ENCODE assay signal across 25 cellular contexts in genomic region chr19:20858861-20859260, GRCh38.
"Had no signal": no experiment of that assay in that cellular context is flagged by ENCODE, and none has a peak within 500 bp of the region (broad histone marks: within the 10 kb centered on the region; RNA-seq: fewer than 3 reads in every experiment).

No MANE protein-coding gene starts in this region.

- H3K9me3 ChIP-seq: pancreas had no signal

- H3K27me3 ChIP-seq: esophagus squamous epithelium, gastroesophageal sphincter, pancreas had no signal

- DNase-seq: effector memory CD8-positive, alpha-beta T cell; esophagus squamous epithelium; foreskin fibroblast; glutamatergic neuron; immature natural killer cell; kidney; left cardiac atrium; left ventricle myocardium inferior; lower lobe of right lung; natural killer cell; nucleus accumbens; pancreas; right cardiac atrium; small intestine; stimulated activated CD4-positive, alpha-beta T cell treated with anti-CD3 and anti-CD28 coated beads, Interleukin-12 subunit alpha, Interleukin-12 subunit beta, amount 100 ng/mL, for 4 hours; stimulated activated CD4-positive, alpha-beta T cell treated with anti-CD3 and anti-CD28 coated beads, Interleukin-2, amount 100 ng/mL, for 48 hours; stimulated activated naive CD4-positive, alpha-beta T cell treated with Interleukin-2 at 50 U/mL for 16 hours; trophoblast cell had no signal

- H3K36me3 ChIP-seq: esophagus squamous epithelium, gastroesophageal sphincter, left ventricle myocardium inferior, lower lobe of right lung, pancreas had no signal

- H3K27ac Mint-ChIP-seq: dendritic cell treated with granulocyte-macrophage colony-stimulating factor and Interleukin-4, amounts not matched to agents 40 ng/mL and 50 ng/mL, for 4 days; effector memory CD8-positive, alpha-beta T cell; immature natural killer cell; memory B cell; mesothelial cell of epicardium; natural killer cell; progenitor cell of endocrine pancreas had no signal

- H3K27ac ChIP-seq: esophagus squamous epithelium, gastroesophageal sphincter, left ventricle myocardium inferior, lower lobe of right lung, pancreas had no signal

- H3K4me1 ChIP-seq: esophagus squamous epithelium, gastroesophageal sphincter, left ventricle myocardium inferior, lower lobe of right lung, pancreas had no signal

- ATAC-seq: effector memory CD8-positive, alpha-beta T cell; gastroesophageal sphincter; left cardiac atrium; lower lobe of right lung; natural killer cell; pancreas; right cardiac atrium had no signal

- H3K27me3 Mint-ChIP-seq: dendritic cell treated with granulocyte-macrophage colony-stimulating factor and Interleukin-4, amounts not matched to agents 40 ng/mL and 50 ng/mL, for 4 days; effector memory CD8-positive, alpha-beta T cell; memory B cell; progenitor cell of endocrine pancreas had no signal

- H3K4me1 Mint-ChIP-seq: immature natural killer cell, memory B cell, mesothelial cell of epicardium, natural killer cell, neural crest cell had no signal

- H3K4me3 Mint-ChIP-seq: dendritic cell treated with granulocyte-macrophage colony-stimulating factor and Interleukin-4, amounts not matched to agents 40 ng/mL and 50 ng/mL, for 4 days; effector memory CD8-positive, alpha-beta T cell; immature natural killer cell; memory B cell; mesothelial cell of epicardium; natural killer cell; neural crest cell had no signal

- FAIRE-seq: kidney, pancreas, small intestine, urothelium cell line had no signal

- H3K4me3 ChIP-seq: esophagus squamous epithelium, gastroesophageal sphincter, left ventricle myocardium inferior, lower lobe of right lung, pancreas had no signal
